ENCODE assay signal across 8 cellular contexts in genomic region chr10:110355181-110355831, GRCh38. TPM values are rescaled to one million over a fixed set of nuclear protein-coding genes. Genes with fewer than 3 reads are reported as not detected.
DNase-seq lines count a peak whose midpoint lies in the region; ATAC-seq and TF ChIP-seq lines count a peak whose summit lies in the region.

No MANE protein-coding gene starts in this region.

- CTCF ChIA-PET in activated CD4-positive, alpha-beta T cell treated with anti-CD3 and anti-CD28 coated beads for 36 hours (lab: Charles Lee): interaction anchor here (0.5 to 3.8 kb wide), 27 partner anchors 10 to 1932 kb away, joined by 3 to 35 read pairs (median 5); no protein-coding TSS in a partner anchor
- CTCF ChIA-PET in Panc1 (lab: Charles Lee): interaction anchor here (0.7 to 1.2 kb wide), 2 partner anchors 49 to 147 kb away, joined by 9 to 11 read pairs; no protein-coding TSS in a partner anchor

- ATAC-seq in activated CD4-positive, alpha-beta T cell treated with anti-CD3 and anti-CD28 coated beads for 36 hours: peak; percentile 8
- ATAC-seq in HG02588 (IDR thresholded peaks at IDR 0.05; ENCODE audit: unreplicated experiment) (peak; percentile 30), Panc1 (no peak)

- WGBS in spleen, 5 donors: 69 to 91% (median 79%) methylated on average over 8 of the region's 8 CpGs
- 94% methylated on average over 8 of the region's 8 CpGs for WGBS in esophagus muscularis mucosa

- H3K36me3 ChIP-seq in Panc1 (ENCODE audit: control insufficient read depth, insufficient read depth, low read length) (no peaks in the 10 kb centered on the region), spleen (no peaks in the 10 kb centered on the region), esophagus muscularis mucosa (no peaks in the 10 kb centered on the region)

- peak overlapping the region; percentile 68 for H3K4me3 Mint-ChIP-seq in activated CD4-positive, alpha-beta T cell treated with anti-CD3 and anti-CD28 coated beads for 36 hours

- POLR2A ChIA-PET in activated CD4-positive, alpha-beta T cell treated with anti-CD3 and anti-CD28 coated beads for 36 hours (lab: Charles Lee): interaction anchor here (0.6 to 4.2 kb wide), 14 partner anchors 10 to 158 kb away, joined by 3 to 23 read pairs (median 4); partner anchors contain the start of gene DUSP5
- POLR2A ChIA-PET in Panc1 (lab: Charles Lee): interaction anchor here (0.7 kb wide), 1 partner anchor 41 kb away, joined by 3 read pairs; no protein-coding TSS in a partner anchor

- H3K27ac ChIP-seq in Panc1 (ENCODE audit: low read length) (peak overlapping the region; percentile 14; the same call in 1 of the 2 replicates), spleen (peak overlapping the region; percentile 37 to 88 (median 76)), esophagus muscularis mucosa (replicated peaks in 1 of 4) (no peak overlapping the region)

- peaks cover 67% of the 10 kb centered on the region for H3K4me1 Mint-ChIP-seq in activated CD4-positive, alpha-beta T cell treated with anti-CD3 and anti-CD28 coated beads for 36 hours

- no peaks in the 10 kb centered on the region for H3K27me3 Mint-ChIP-seq in activated CD4-positive, alpha-beta T cell treated with anti-CD3 and anti-CD28 coated beads for 36 hours

- H3K4me3 ChIP-seq in Panc1 (ENCODE audit: low read depth in 2 of 2, low read length in 2 of 2) (no peak overlapping the region), spleen (no peak overlapping the region), esophagus muscularis mucosa (no peak overlapping the region)

- TF ChIP-seq CTCF in Panc1 (IDR thresholded peaks at IDR 0.05) (no peak), spleen (IDR thresholded peaks at IDR 0.05 in 8 of 11, conservative IDR thresholded peaks at IDR 0.05 in 3 of 11) (no peak), esophagus muscularis mucosa (IDR thresholded peaks at IDR 0.05) (no peak)

- no TSS peak for BruUV-seq in Panc1 (replicated peaks; lab: Mats Ljungman, UMichigan)

- peak overlapping the region; percentile 98 for H3K27ac Mint-ChIP-seq in activated CD4-positive, alpha-beta T cell treated with anti-CD3 and anti-CD28 coated beads for 36 hours

- no peak for TF ChIP-seq EP300 in esophagus muscularis mucosa (IDR thresholded peaks at IDR 0.05)

- peak; percentile 62 for DNase-seq in activated CD4-positive, alpha-beta T cell treated with anti-CD3 and anti-CD28 coated beads for 36 hours
- DNase-seq in activated CD4-positive, alpha-beta T cell treated with anti-CD3 and anti-CD28 coated beads for 4 hours: no peak
- DNase-seq in Panc1 (ENCODE audit: low read depth, low spot score) (no peak), spleen (peak; percentile 83), esophagus muscularis mucosa (ENCODE audit: extremely low spot score) (no peak), NCI-H2107 (lab: John Stamatoyannopoulos, UW) (no peak), KG1 (lab: John Stamatoyannopoulos, UW) (no peak)

- no peaks in the 10 kb centered on the region for H3K9me3 ChIP-seq in Panc1 (ENCODE audit: control insufficient read depth, insufficient read depth, low read depth, low read length)
- H3K9me3 ChIP-seq in spleen: no peaks in the 10 kb centered on the region
- H3K9me3 ChIP-seq in esophagus muscularis mucosa: no peaks in the 10 kb centered on the region

- H3K27me3 ChIP-seq in Panc1 (ENCODE audit: control insufficient read depth, insufficient read depth, low read length) (no peaks in the 10 kb centered on the region), spleen (replicated peaks in 1 of 7) (no peaks in the 10 kb centered on the region), esophagus muscularis mucosa (no peaks in the 10 kb centered on the region)

- intact Hi-C loops in activated CD4-positive, alpha-beta T cell treated with anti-CD3 and anti-CD28 coated beads for 36 hours (cut with DNase I, micrococcal nuclease): loop anchor here in 1 of 2 experiments (2.0 kb wide), 1 partner anchor 33 kb away; no protein-coding TSS in a partner anchor
- intact Hi-C loops in Panc1 (cut with micrococcal nuclease; ENCODE audit: unreplicated experiment) (no loop called here), spleen (cut with DNase I; ENCODE audit: low total_unique reads) (no loop called here), esophagus muscularis mucosa (cut with DNase I) (loop anchor here (5.0 kb wide), 2 partner anchors 57 to 142 kb away; partner anchors contain the start of gene DUSP5)

- in situ Hi-C loops in Panc1 (cut with HindIII; ENCODE audit: low pct_unique_long_range_greater_than_20kb, low sequenced_read_pairs): no loop called here

- no peaks in the 10 kb centered on the region for H3K36me3 Mint-ChIP-seq in activated CD4-positive, alpha-beta T cell treated with anti-CD3 and anti-CD28 coated beads for 36 hours (ENCODE audit: low read depth)

- no peaks in the 10 kb centered on the region for H3K9me3 Mint-ChIP-seq in activated CD4-positive, alpha-beta T cell treated with anti-CD3 and anti-CD28 coated beads for 36 hours (ENCODE audit: low read depth)

- H3K4me1 ChIP-seq in Panc1 (ENCODE audit: control insufficient read depth, insufficient read depth, low read length) (peaks cover 26% of the 10 kb centered on the region), spleen (peaks cover 20 to 67% (median 52%) of the 10 kb centered on the region in 6 donors), esophagus muscularis mucosa (peaks cover 16 to 49% (median 44%) of the 10 kb centered on the region in 4 donors)

- TF ChIP-seq POLR2A in spleen (IDR thresholded peaks at IDR 0.05): no peak
- TF ChIP-seq POLR2A in esophagus muscularis mucosa (IDR thresholded peaks at IDR 0.05; ENCODE audit: low read depth): no peak

RNA-seq across cellular contexts. Expression of gene SMNDC1, which starts 50.6 kb away (rescaled TPM):
- total RNA-seq in activated CD4-positive, alpha-beta T cell treated with anti-CD3 and anti-CD28 coated beads for 36 hours: 10 to 100 TPM; 44.2 to 56.7 TPM
- total RNA-seq in Panc1 (2021; ENCODE audit: unreplicated experiment) (62.2 TPM), spleen (10 to 100 TPM; 16.1 to 34.8 (median 27.3) TPM), esophagus muscularis mucosa (10 to 100 TPM in 2 of 4 donors, 1 to 10 TPM in 2; 9.7 to 17.0 (median 13.1) TPM)
- 51.6 TPM for polyA plus RNA-seq in Panc1 (2012; ENCODE audit: insufficient read length)
- polyA plus RNA-seq in spleen: 10 to 100 TPM; 10.3 to 11.5 (median 11.2) TPM

Comparison
In these comparisons a context has a peak if more than half of its experiments do, and no peak if none do; other contexts are left out.
1. DNase-seq: peak in activated CD4-positive, alpha-beta T cell treated with anti-CD3 and anti-CD28 coated beads for 36 hours (single experiment) and spleen (single experiment); none in activated CD4-positive, alpha-beta T cell treated with anti-CD3 and anti-CD28 coated beads for 4 hours (0 of 2), Panc1 (single experiment), esophagus muscularis mucosa (single experiment), NCI-H2107 (single experiment) and KG1 (single experiment).
2. H3K27ac ChIP-seq: peak in Panc1 (single experiment) and spleen (8 of 8); none in esophagus muscularis mucosa (0 of 4).